ENCODE assay signal across 8 cellular contexts in genomic region chr15:90046846-90047481, GRCh38. TPM values are rescaled to one million over a fixed set of nuclear protein-coding genes. Genes with fewer than 3 reads are reported as not detected.
A peak's percentile ranks its signal among the peaks of the same experiment; 100 is the strongest.
DNase-seq lines count a peak whose midpoint lies in the region; ATAC-seq and TF ChIP-seq lines count a peak whose summit lies in the region.

No MANE protein-coding gene starts in this region.

- peaks cover 35% of the 10 kb centered on the region for H3K4me1 Mint-ChIP-seq in stimulated activated naive CD8-positive, alpha-beta T cell treated with anti-CD3 and anti-CD28 coated beads, Interleukin-15, amount 100 ng/mL, for 72 hours

- H3K27me3 Mint-ChIP-seq in stimulated activated naive CD8-positive, alpha-beta T cell treated with anti-CD3 and anti-CD28 coated beads, Interleukin-15, amount 100 ng/mL, for 72 hours: no peaks in the 10 kb centered on the region

- no peak overlapping the region for H3K4me3 Mint-ChIP-seq in stimulated activated naive CD8-positive, alpha-beta T cell treated with anti-CD3 and anti-CD28 coated beads, Interleukin-15, amount 100 ng/mL, for 72 hours

- DNase-seq in cerebellum (ENCODE audit: low spot score): peak; percentile 59
- no peak for DNase-seq in SHP77 (lab: John Stamatoyannopoulos, UW)
- DNase-seq in stimulated activated naive CD8-positive, alpha-beta T cell treated with anti-CD3 and anti-CD28 coated beads, Interleukin-15, amount 100 ng/mL, for 72 hours: no peak
- no peak for DNase-seq in SKM-1 (lab: John Stamatoyannopoulos, UW; ENCODE audit: unreplicated experiment)
- no peak for DNase-seq in SJCRH30

- H3K36me3 ChIP-seq in skeletal muscle tissue (ENCODE audit: control insufficient read depth in 3 of 3, insufficient read depth in 3 of 3, low read length in 3 of 3) (no peaks in the 10 kb centered on the region), SJCRH30 (no peaks in the 10 kb centered on the region)

- H3K27ac ChIP-seq in skeletal muscle tissue (ENCODE audit: low read depth, low read length) (peak overlapping the region; percentile 74), SJCRH30 (no peak overlapping the region)

- TF ChIP-seq RAD21 in Ishikawa (IDR thresholded peaks at IDR 0.05; ENCODE audit: low read depth): no peak

- no peaks in the 10 kb centered on the region for H3K27me3 ChIP-seq in skeletal muscle tissue (ENCODE audit: control insufficient read depth in 3 of 3, insufficient read depth in 3 of 3, low read length in 3 of 3)
- H3K27me3 ChIP-seq in SJCRH30: no peaks in the 10 kb centered on the region

- H3K9me3 Mint-ChIP-seq in stimulated activated naive CD8-positive, alpha-beta T cell treated with anti-CD3 and anti-CD28 coated beads, Interleukin-15, amount 100 ng/mL, for 72 hours: no peaks in the 10 kb centered on the region

- H3K9ac ChIP-seq in skeletal muscle tissue (ENCODE audit: low read depth in 1 of 3, low read length in 3 of 3): peak overlapping the region; percentile 50 to 68 (median 60)

- H3K4me3 ChIP-seq in skeletal muscle tissue (ENCODE audit: low read length in 3 of 3) (no peak overlapping the region), SJCRH30 (no peak overlapping the region)

- H3K9me3 ChIP-seq in skeletal muscle tissue (ENCODE audit: control insufficient read depth in 3 of 3, low read length in 3 of 3) (no peaks in the 10 kb centered on the region), SJCRH30 (replicated peaks) (no peaks in the 10 kb centered on the region)

- H3K27ac Mint-ChIP-seq in stimulated activated naive CD8-positive, alpha-beta T cell treated with anti-CD3 and anti-CD28 coated beads, Interleukin-15, amount 100 ng/mL, for 72 hours: no peak overlapping the region

- H3K4me1 ChIP-seq in skeletal muscle tissue (ENCODE audit: control insufficient read depth in 3 of 3, insufficient read depth in 3 of 3, low read length in 3 of 3) (peaks cover 27 to 58% (median 47%) of the 10 kb centered on the region in 3 donors), SJCRH30 (no peaks in the 10 kb centered on the region)

- TF ChIP-seq EP300 in Ishikawa (IDR thresholded peaks at IDR 0.05; ENCODE audit: borderline replicate concordance): peak; percentile 59; the same call in 1 of the 2 replicates

- ATAC-seq in GM19043 (IDR thresholded peaks at IDR 0.05; ENCODE audit: low read depth, unreplicated experiment): peak; percentile 76
- ATAC-seq in stimulated activated naive CD8-positive, alpha-beta T cell treated with anti-CD3 and anti-CD28 coated beads, Interleukin-15, amount 100 ng/mL, for 72 hours: no peak

TF ChIP-seq in Ishikawa, 13 proteins besides CTCF, POLR2A, EP300 and RAD21:
- no peak for TF ChIP-seq CREB1 (IDR thresholded peaks at IDR 0.05; ENCODE audit: low read depth)
- peak; percentile 61; the same call in 1 of the 2 replicates for TF ChIP-seq YY1 (IDR thresholded peaks at IDR 0.05; ENCODE audit: low read depth)
- TF ChIP-seq TCF12 (IDR thresholded peaks at IDR 0.05; ENCODE audit: low read depth): peak; percentile 61
- no peak for TF ChIP-seq REST (IDR thresholded peaks at IDR 0.05; ENCODE audit: low read depth)
- no peak for TF ChIP-seq CEBPB (IDR thresholded peaks at IDR 0.05)
- peak; percentile 63; the same call in 1 of the 2 replicates for TF ChIP-seq MAX (IDR thresholded peaks at IDR 0.05)
- no peak for TF ChIP-seq TAF1 (IDR thresholded peaks at IDR 0.05; ENCODE audit: low read depth)
- no peak for TF ChIP-seq USF1 (IDR thresholded peaks at IDR 0.05)
- no peak for TF ChIP-seq FOXM1 (IDR thresholded peaks at IDR 0.05; ENCODE audit: borderline replicate concordance, low read depth)
- 0 out of 2 replicates have a peak, but pooled peaks have one; percentile 59 for TF ChIP-seq EGR1 (IDR thresholded peaks at IDR 0.05)
- 0 out of 2 replicates have a peak, but pooled peaks have one; percentile 35 for TF ChIP-seq NFIC (IDR thresholded peaks at IDR 0.05)
- TF ChIP-seq ZBTB7A (IDR thresholded peaks at IDR 0.05; ENCODE audit: low read depth): no peak
- peak; percentile 29; the same call in 1 of the 2 replicates for TF ChIP-seq TEAD4 (IDR thresholded peaks at IDR 0.05)
TF ChIP-seq in Ishikawa: peak in this region for 6.

RNA-seq across cellular contexts. Expression of gene ZNF710, which starts 45.8 kb away (rescaled TPM):
- total RNA-seq in cerebellum: 14.0 TPM
- total RNA-seq in skeletal muscle tissue: 3.7 TPM
- total RNA-seq in SJCRH30 (2014; rRNA removed; shearing (Covaris generic)): 6.3 and 8.5 TPM in 2 replicates

RNA-seq across cellular contexts. Expression of gene IDH2, which starts 55.3 kb away (rescaled TPM):
- 51.9 TPM for total RNA-seq in cerebellum
- 185 TPM for total RNA-seq in skeletal muscle tissue
- total RNA-seq in SJCRH30 (2014; rRNA removed; shearing (Covaris generic)): 96.9 and 102 TPM in 2 replicates
